In genomic region chr20:50370036-50370566, GRCh38 we compare ENCODE assay signal across 18 cellular contexts.
DNase-seq lines count a peak whose midpoint lies in the region; ATAC-seq and TF ChIP-seq lines count a peak whose summit lies in the region.
"Had no signal": no experiment of that assay in that cellular context is flagged by ENCODE, and none has a peak within 500 bp of the region (broad histone marks: within the 10 kb centered on the region; RNA-seq: fewer than 3 reads in every experiment).

No MANE protein-coding gene starts in this region.

- H3K36me3 Mint-ChIP-seq in Calu3 (ENCODE audit: insufficient read depth, unreplicated experiment): peaks cover 16% of the 10 kb centered on the region
- H3K36me3 Mint-ChIP-seq: CD8-positive, alpha-beta memory T cell had no signal

- H3K9me3 Mint-ChIP-seq in Calu3 (ENCODE audit: low read depth, unreplicated experiment): peaks cover 2% of the 10 kb centered on the region
- H3K9me3 Mint-ChIP-seq: CD8-positive, alpha-beta memory T cell had no signal

- H3K27me3 Mint-ChIP-seq in Calu3 (ENCODE audit: unreplicated experiment): no peaks in the 10 kb centered on the region

- H3K27me3 ChIP-seq in body of pancreas: no peaks in the 10 kb centered on the region
- no peaks in the 10 kb centered on the region for H3K27me3 ChIP-seq in mucosa of stomach (ENCODE audit: control insufficient read depth, insufficient read depth, low read length)
- H3K27me3 ChIP-seq in stomach: no peaks in the 10 kb centered on the region
- H3K27me3 ChIP-seq: BE2C had no signal

- intact Hi-C loops in Calu3 (cut with micrococcal nuclease; ENCODE audit: unreplicated experiment) (no loop called here), body of pancreas (cut with DNase I) (no loop called here), stomach (cut with DNase I; ENCODE audit: low total_unique reads) (no loop called here)

- no peaks in the 10 kb centered on the region for H3K36me3 ChIP-seq in body of pancreas (replicated peaks in 1 of 2; ENCODE audit: insufficient read depth in 1 of 2, low read depth in 2 of 2)
- no peaks in the 10 kb centered on the region for H3K36me3 ChIP-seq in mucosa of stomach (ENCODE audit: control insufficient read depth, insufficient read depth, low read length)
- no peaks in the 10 kb centered on the region for H3K36me3 ChIP-seq in stomach
- H3K36me3 ChIP-seq: BE2C had no signal

- no peaks in the 10 kb centered on the region for H3K9me3 ChIP-seq in body of pancreas
- no peaks in the 10 kb centered on the region for H3K9me3 ChIP-seq in mucosa of stomach (ENCODE audit: control insufficient read depth, low read length)
- no peaks in the 10 kb centered on the region for H3K9me3 ChIP-seq in stomach
- H3K9me3 ChIP-seq: BE2C had no signal

- H3K27ac ChIP-seq in body of pancreas (peak overlapping the region; percentile 54 to 84 (median 76)), stomach (peak overlapping the region in 4 of 5 donors; percentile 7 to 52 (median 34)), substantia nigra (ENCODE audit: low read depth, low read length, poor library complexity, severe bottlenecking) (no peak overlapping the region)
- H3K27ac ChIP-seq: HL-60 had no signal

- 89 to 92% methylated on average over 11 of the region's 11 CpGs for WGBS in body of pancreas, 2 donors
- WGBS in stomach, 5 donors: 88 to 93% (median 90%) methylated on average over 11 of the region's 11 CpGs

- DNase-seq in Calu3 (no peak), body of pancreas (no peak), stomach (no peak), substantia nigra (lab: John Stamatoyannopoulos, UW) (no peak), RPMI8226 (no peak)
- DNase-seq: BE2C; CD8-positive, alpha-beta memory T cell; GDM1; HCEC 1CT; MV-4-11; NCI-H1417 treated with DMSO at 0.1 percent for 48 hours; NCI-H1930; NCI-H748 treated with DMSO at 0.1 percent for 48 hours; OCI-M1 had no signal

- H3K27ac Mint-ChIP-seq in Calu3 (ENCODE audit: unreplicated experiment): peak overlapping the region; percentile 8

- H3K4me3 Mint-ChIP-seq in Calu3 (ENCODE audit: low read depth, unreplicated experiment): no peak overlapping the region

- peaks cover 71% of the 10 kb centered on the region for H3K4me1 Mint-ChIP-seq in Calu3 (ENCODE audit: low read depth, unreplicated experiment)

- TF ChIP-seq CTCF in Calu3 (IDR thresholded peaks at IDR 0.05; ENCODE audit: unreplicated experiment): no peak
- no peak for TF ChIP-seq CTCF in body of pancreas (IDR thresholded peaks at IDR 0.05)
- no peak for TF ChIP-seq CTCF in stomach (IDR thresholded peaks at IDR 0.05)

- ATAC-seq in body of pancreas (no peak), SK-N-SH treated with all-trans-retinoic acid at 6 μM for 48 hours (no peak)
- ATAC-seq: GM12878 had no signal

- H3K4me1 ChIP-seq in body of pancreas: peaks cover 50% of the 10 kb centered on the region
- peaks cover 58% of the 10 kb centered on the region for H3K4me1 ChIP-seq in mucosa of stomach (ENCODE audit: control insufficient read depth, insufficient read depth, low read length)
- peaks cover 9 to 41% (median 14%) of the 10 kb centered on the region in 4 donors for H3K4me1 ChIP-seq in stomach

- CTCF ChIA-PET in Calu3 (lab: Charles Lee): interaction anchor here (0.8 to 2.0 kb wide), 3 partner anchors 9 to 74 kb away, joined by 3 to 4 read pairs (median 3); no protein-coding TSS in a partner anchor

- no TSS peak for BruUV-seq in Calu3 (replicated peaks; lab: Mats Ljungman, UMichigan)

- no peak overlapping the region for H3K4me3 ChIP-seq in body of pancreas
- H3K4me3 ChIP-seq in mucosa of stomach (ENCODE audit: low read length): no peak overlapping the region
- H3K4me3 ChIP-seq in stomach: no peak overlapping the region
- H3K4me3 ChIP-seq: GM12878 had no signal

- TF ChIP-seq POLR2A in body of pancreas (IDR thresholded peaks at IDR 0.05) (no peak), stomach (IDR thresholded peaks at IDR 0.05) (no peak)

- peak overlapping the region; percentile 14 for H3K9ac ChIP-seq in mucosa of stomach (ENCODE audit: low read length)

- TF ChIP-seq EP300 in stomach (IDR thresholded peaks at IDR 0.05): no peak

TF ChIP-seq in SK-N-SH treated with all-trans-retinoic acid at 6 μM for 48 hours, 23 proteins besides CTCF, POLR2A, EP300 and RAD21:
- TF ChIP-seq ZNF70 (CRISPR knock-in tag; IDR thresholded peaks at IDR 0.05) (no peak), RARB (CRISPR knock-in tag; IDR thresholded peaks at IDR 0.05) (no peak), ARNTL (CRISPR knock-in tag; IDR thresholded peaks at IDR 0.05; ENCODE audit: borderline replicate concordance, low read depth) (no peak), GLIS3 (CRISPR knock-in tag; IDR thresholded peaks at IDR 0.05) (no peak), TSHZ2 (CRISPR knock-in tag; IDR thresholded peaks at IDR 0.05) (no peak), POU6F1 (CRISPR knock-in tag; IDR thresholded peaks at IDR 0.05; ENCODE audit: borderline replicate concordance, low read depth) (no peak), ZC3H10 (CRISPR knock-in tag; IDR thresholded peaks at IDR 0.05) (no peak), BACH2 (CRISPR knock-in tag; IDR thresholded peaks at IDR 0.05; ENCODE audit: borderline replicate concordance) (no peak), ESRRG (CRISPR knock-in tag; IDR thresholded peaks at IDR 0.05) (no peak), ZNF8 (CRISPR knock-in tag; IDR thresholded peaks at IDR 0.05) (no peak), CSDC2 (CRISPR knock-in tag; IDR thresholded peaks at IDR 0.05) (no peak), ZNF565 (CRISPR knock-in tag; conservative IDR thresholded peaks at IDR 0.05; ENCODE audit: low read depth) (no peak), ISL1 (CRISPR knock-in tag; IDR thresholded peaks at IDR 0.05) (no peak), PATZ1 (CRISPR knock-in tag; IDR thresholded peaks at IDR 0.05; ENCODE audit: borderline replicate concordance) (no peak), SNAI2 (CRISPR knock-in tag; IDR thresholded peaks at IDR 0.05) (no peak), TOX (CRISPR knock-in tag; IDR thresholded peaks at IDR 0.05; ENCODE audit: borderline replicate concordance) (no peak)
